ENCODE assay signal across 9 cellular contexts in the genomic region with DNA sequence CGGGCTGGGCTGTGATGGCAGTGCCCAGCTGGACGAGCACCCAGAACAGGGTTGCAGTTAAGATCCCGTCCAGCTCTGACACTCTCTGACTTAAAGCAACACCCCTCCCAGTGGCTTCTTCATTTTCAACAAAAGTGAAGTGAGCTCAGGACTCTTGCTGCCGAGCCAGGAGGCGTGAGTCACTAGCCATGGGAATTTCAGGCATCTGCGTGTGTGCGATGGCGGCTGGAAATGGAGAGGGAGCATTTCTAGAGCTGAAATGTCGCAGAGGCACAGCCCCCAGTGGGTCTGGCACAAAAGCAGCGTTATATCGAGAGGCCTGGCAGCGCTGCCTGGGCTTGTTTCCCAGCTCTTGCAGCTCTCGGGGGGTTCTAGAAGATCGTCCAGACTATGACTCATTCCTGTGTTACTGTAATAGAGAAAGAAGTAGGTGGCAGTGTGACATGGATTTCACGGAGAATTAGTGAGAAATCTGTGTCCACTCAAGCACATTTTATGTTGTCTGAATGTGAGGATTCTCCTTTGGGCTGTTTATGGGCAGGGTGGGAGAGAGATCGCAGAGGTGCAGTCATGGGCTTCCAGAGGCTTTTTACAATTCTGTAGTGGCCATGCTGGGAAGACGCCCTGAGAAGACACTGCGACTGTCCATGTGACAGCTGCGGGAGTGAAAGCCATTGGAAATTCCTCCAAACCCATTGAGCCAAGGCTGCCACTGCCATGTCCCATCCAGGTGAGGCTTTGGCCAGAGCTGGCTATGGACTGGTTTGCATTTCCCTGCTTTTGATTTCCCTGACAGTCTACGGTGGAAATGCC.
A peak's percentile ranks its signal among the peaks of the same experiment; 100 is the strongest.
DNase-seq lines count a peak whose midpoint lies in the region; ATAC-seq and TF ChIP-seq lines count a peak whose summit lies in the region.
"Had no signal": no experiment of that assay in that cellular context is flagged by ENCODE, and none has a peak within 500 bp of the region (broad histone marks: within the 10 kb centered on the region; RNA-seq: fewer than 3 reads in every experiment).

No MANE protein-coding gene starts in this region.

- H3K27ac ChIP-seq in spleen = peak overlapping the region in 5 of 8 donors; percentile 0 to 44 (median 39)

- DNase-seq in HS-27A (ENCODE audit: low read depth) (peak; percentile 71), brain pericyte (ENCODE audit: low read depth, low spot score) (peak; percentile 46), islet precursor cell (peak; percentile 98), spleen (no peak), NCI-H1092 (lab: John Stamatoyannopoulos, UW) (no peak)
- DNase-seq in stimulated activated naive B cell treated with anti-CD40 and anti-IgM and Interleukin-4, amounts not matched to agents 10 μg/mL and 1 μg/mL and 100 μg/mL, for 72 hours = no peak

- H3K4me1 Mint-ChIP-seq in stimulated activated naive B cell treated with anti-CD40 and anti-IgM and Interleukin-4, amounts not matched to agents 10 μg/mL and 1 μg/mL and 100 μg/mL, for 72 hours = peaks cover 0 to 9% of the 10 kb centered on the region in 2 donors

- peaks cover 3 to 5% of the 10 kb centered on the region in 2 donors for H3K9me3 Mint-ChIP-seq in stimulated activated naive B cell treated with anti-CD40 and anti-IgM and Interleukin-4, amounts not matched to agents 10 μg/mL and 1 μg/mL and 100 μg/mL, for 72 hours

- H3K27me3 ChIP-seq in spleen (replicated peaks in 1 of 7) = no peaks in the 10 kb centered on the region

- intact Hi-C loops in spleen (cut with DNase I; ENCODE audit: low total_unique reads) = no loop called here

- H3K4me3 Mint-ChIP-seq in stimulated activated naive B cell treated with anti-CD40 and anti-IgM and Interleukin-4, amounts not matched to agents 10 μg/mL and 1 μg/mL and 100 μg/mL, for 72 hours = no peak overlapping the region

- TF ChIP-seq POLR2A in spleen (IDR thresholded peaks at IDR 0.05) = no peak

- peaks cover 48 to 52% of the 10 kb centered on the region in 2 donors for H3K27me3 Mint-ChIP-seq in stimulated activated naive B cell treated with anti-CD40 and anti-IgM and Interleukin-4, amounts not matched to agents 10 μg/mL and 1 μg/mL and 100 μg/mL, for 72 hours

- peaks cover 0 to 9% (median 0%) of the 10 kb centered on the region in 6 donors for H3K4me1 ChIP-seq in spleen

- H3K27ac Mint-ChIP-seq in stimulated activated naive B cell treated with anti-CD40 and anti-IgM and Interleukin-4, amounts not matched to agents 10 μg/mL and 1 μg/mL and 100 μg/mL, for 72 hours = no peak overlapping the region
- H3K27ac Mint-ChIP-seq: activated T-helper 2 cell treated with anti-CD3 and anti-CD28 coated beads, Interferon-gamma antibody, Interleukin-2, Interleukin-4, amounts not matched to agents 10 μg/mL and 5 μg/mL and 100 μg/mL, durations not matched to agents 14 hours and 24 hours and 36 hours had no signal

- 74 to 86% (median 83%) methylated on average over 20 of the region's 20 CpGs for WGBS in spleen, 5 donors

- no peaks in the 10 kb centered on the region for H3K36me3 ChIP-seq in spleen

- H3K4me3 ChIP-seq in spleen = no peak overlapping the region

- ATAC-seq in stimulated activated naive B cell treated with anti-CD40 and anti-IgM and Interleukin-4, amounts not matched to agents 10 μg/mL and 1 μg/mL and 100 μg/mL, for 72 hours (replicated peaks) = no peak
- ATAC-seq in GM21825 (IDR thresholded peaks at IDR 0.05; ENCODE audit: unreplicated experiment) (no peak), GM18511 (IDR thresholded peaks at IDR 0.05; ENCODE audit: unreplicated experiment) (no peak)

- peaks cover 0 to under 1% (median 0%) of the 10 kb centered on the region in 8 donors for H3K9me3 ChIP-seq in spleen

- peaks cover 0 to 2% of the 10 kb centered on the region in 2 donors for H3K36me3 Mint-ChIP-seq in stimulated activated naive B cell treated with anti-CD40 and anti-IgM and Interleukin-4, amounts not matched to agents 10 μg/mL and 1 μg/mL and 100 μg/mL, for 72 hours

- no peak for TF ChIP-seq CTCF in spleen (IDR thresholded peaks at IDR 0.05 in 8 of 11, conservative IDR thresholded peaks at IDR 0.05 in 3 of 11)

Comparison
In these comparisons a context has a peak if more than half of its experiments do, and no peak if none do; other contexts are left out.
1. DNase-seq: peak in HS-27A (single experiment), brain pericyte (single experiment) and islet precursor cell (single experiment); none in spleen (single experiment), stimulated activated naive B cell treated with anti-CD40 and anti-IgM and Interleukin-4, amounts not matched to agents 10 μg/mL and 1 μg/mL and 100 μg/mL, for 72 hours (single experiment) and NCI-H1092 (single experiment).